In the genomic region with DNA sequence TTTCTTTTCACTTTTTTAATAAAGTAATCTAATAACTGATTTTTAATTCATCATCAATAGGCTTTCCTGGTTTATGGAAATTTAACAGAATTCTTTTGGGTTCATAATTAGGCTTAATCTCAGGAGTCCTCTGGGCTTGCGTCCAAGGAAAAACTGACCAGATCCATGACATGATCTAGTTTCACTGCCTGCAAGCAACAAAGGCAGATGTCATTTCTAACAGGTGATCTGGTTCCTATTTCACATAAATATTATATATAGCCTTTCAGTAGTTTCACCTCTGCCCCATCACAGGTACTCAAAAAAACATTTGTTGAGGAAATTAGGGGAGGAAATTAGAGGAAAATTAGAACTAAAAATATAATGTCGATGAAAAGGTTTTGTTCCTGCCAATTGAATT, we compare ENCODE assay signal across 16 cellular contexts.
DNase-seq lines count a peak whose midpoint lies in the region; ATAC-seq and TF ChIP-seq lines count a peak whose summit lies in the region.
"Had no signal": no experiment of that assay in that cellular context is flagged by ENCODE, and none has a peak within 500 bp of the region (broad histone marks: within the 10 kb centered on the region; RNA-seq: fewer than 3 reads in every experiment).

No MANE protein-coding gene starts in this region.

- no peak for TF ChIP-seq POLR2A in body of pancreas (IDR thresholded peaks at IDR 0.05)

- intact Hi-C loops in body of pancreas (cut with DNase I) = no loop called here

- H3K4me2 ChIP-seq in smooth muscle cell = no peak overlapping the region
- H3K4me2 ChIP-seq: BLaER1 had no signal

- 63 to 85% methylated on average over 2 of the region's 2 CpGs for WGBS in body of pancreas, 2 donors
- WGBS in smooth muscle cell (ENCODE audit: low lambda C conversion rate) = 92% methylated on average over 2 of the region's 2 CpGs

- H3K27me3 ChIP-seq in body of pancreas (no peaks in the 10 kb centered on the region), smooth muscle cell (ENCODE audit: low read depth) (no peaks in the 10 kb centered on the region)
- H3K27me3 ChIP-seq: BLaER1 had no signal

- ATAC-seq in body of pancreas = no peak
- ATAC-seq: CD8-positive, alpha-beta T cell; GM12878; Panc1 had no signal

- H3K4me3 ChIP-seq in body of pancreas = no peak overlapping the region
- H3K4me3 ChIP-seq in smooth muscle cell = no peak overlapping the region
- H3K4me3 ChIP-seq: BLaER1, GM12878 had no signal

- H3F3A ChIP-seq in smooth muscle cell (ENCODE audit: low read depth) = no peaks in the 10 kb centered on the region

- no peak for TF ChIP-seq CTCF in body of pancreas (IDR thresholded peaks at IDR 0.05)
- TF ChIP-seq CTCF in smooth muscle cell (IDR thresholded peaks at IDR 0.05; ENCODE audit: borderline replicate concordance, insufficient read depth, poor library complexity, severe bottlenecking) = no peak

- H3K79me2 ChIP-seq in smooth muscle cell (ENCODE audit: low read depth) = no peaks in the 10 kb centered on the region

- H3K4me1 ChIP-seq in body of pancreas (peaks cover 21% of the 10 kb centered on the region), smooth muscle cell (ENCODE audit: low read depth) (peaks cover 27% of the 10 kb centered on the region)
- H3K4me1 ChIP-seq: BLaER1 had no signal

- H2AFZ ChIP-seq in smooth muscle cell (ENCODE audit: low read depth) = no peak overlapping the region

- H3K9me3 ChIP-seq in body of pancreas (no peaks in the 10 kb centered on the region), smooth muscle cell (replicated peaks; ENCODE audit: low read depth) (no peaks in the 10 kb centered on the region)
- H3K9me3 ChIP-seq: BLaER1 had no signal

- H3K36me3 ChIP-seq in body of pancreas (replicated peaks in 1 of 2; ENCODE audit: insufficient read depth in 1 of 2, low read depth in 2 of 2) (no peaks in the 10 kb centered on the region), smooth muscle cell (ENCODE audit: low read depth) (no peaks in the 10 kb centered on the region)
- H3K36me3 ChIP-seq: BLaER1 had no signal

- H4K20me1 ChIP-seq in smooth muscle cell (ENCODE audit: low read depth) = no peaks in the 10 kb centered on the region
- H4K20me1 ChIP-seq: BLaER1 had no signal

- no peak overlapping the region for H3K9ac ChIP-seq in smooth muscle cell (ENCODE audit: low read depth)
- H3K9ac ChIP-seq: BLaER1 had no signal

- DNase-seq in NCI-H1417 (lab: John Stamatoyannopoulos, UW) (peak in 2 of 3 experiments; percentile 4 to 61), NCI-H1417 treated with DMSO at 0.1 percent for 48 hours (lab: John Stamatoyannopoulos, UW) (no peak), NCI-H146 treated with DMSO at 0.1 percent for 48 hours (lab: John Stamatoyannopoulos, UW; ENCODE audit: unreplicated experiment) (peak; percentile 65), NCI-H748 (lab: John Stamatoyannopoulos, UW; ENCODE audit: unreplicated experiment) (peak; percentile 80), left kidney (ENCODE audit: low read depth, low spot score) (peak; percentile 22), body of pancreas (no peak), HUDEP-2 (lab: John Stamatoyannopoulos, UW; ENCODE audit: unreplicated experiment in 76 of 76) (no peak), smooth muscle cell (lab: John Stamatoyannopoulos, UW; ENCODE audit: unreplicated experiment) (no peak)
- DNase-seq: CD8-positive, alpha-beta T cell; DND-41; GDM1; NCI-H1694; NCI-H226 had no signal

- H3K27ac ChIP-seq in body of pancreas (no peak overlapping the region), smooth muscle cell (ENCODE audit: low read depth) (no peak overlapping the region)
- H3K27ac ChIP-seq: BLaER1 had no signal

Comparison
In these comparisons a context has a peak if more than half of its experiments do, and no peak if none do; other contexts are left out.
1. DNase-seq: peak in NCI-H1417 (2 of 3), NCI-H146 treated with DMSO at 0.1 percent for 48 hours (single experiment), NCI-H748 (single experiment) and left kidney (single experiment); none in NCI-H1417 treated with DMSO at 0.1 percent for 48 hours (single experiment), body of pancreas (0 of 4), HUDEP-2 (0 of 76) and smooth muscle cell (single experiment).